Comparison of ENCODE assay signal across 8 cellular contexts in the genomic region with DNA sequence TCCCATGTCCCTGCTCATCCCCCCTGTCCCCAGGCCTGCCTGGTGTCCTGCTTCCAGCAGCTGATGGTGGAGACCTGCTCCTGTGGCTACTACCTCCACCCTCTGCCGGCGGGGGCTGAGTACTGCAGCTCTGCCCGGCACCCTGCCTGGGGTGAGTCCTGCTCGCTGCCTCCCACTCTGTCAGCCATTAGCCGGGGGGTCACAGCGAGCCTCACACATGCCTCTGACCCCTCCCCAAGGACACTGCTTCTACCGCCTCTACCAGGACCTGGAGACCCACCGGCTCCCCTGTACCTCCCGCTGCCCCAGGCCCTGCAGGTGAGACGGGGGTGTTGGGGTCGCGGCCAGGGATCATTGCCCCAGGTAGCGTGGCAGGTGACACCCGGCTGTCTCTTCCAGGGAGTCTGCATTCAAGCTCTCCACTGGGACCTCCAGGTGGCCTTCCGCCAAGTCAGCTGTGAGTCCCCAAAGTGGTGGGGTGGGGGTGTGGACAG. TPM values are rescaled to one million over a fixed set of nuclear protein-coding genes. Genes with fewer than 3 reads are reported as not detected.
DNase-seq lines count a peak whose midpoint lies in the region; ATAC-seq lines count a peak whose summit lies in the region.

No MANE protein-coding gene starts in this region.

- peaks cover 0 to 7% of the 10 kb centered on the region in 2 donors for H3K9me3 Mint-ChIP-seq in stimulated activated naive CD8-positive, alpha-beta T cell treated with anti-CD3 and anti-CD28 coated beads, Interleukin-15, amount 100 ng/mL, for 72 hours

- H3K4me1 Mint-ChIP-seq in stimulated activated naive CD8-positive, alpha-beta T cell treated with anti-CD3 and anti-CD28 coated beads, Interleukin-15, amount 100 ng/mL, for 72 hours: peaks cover 16% of the 10 kb centered on the region

- ATAC-seq in left lobe of liver (peak; percentile 80), HG03135 (IDR thresholded peaks at IDR 0.05; ENCODE audit: unreplicated experiment) (no peak), GM19023 (IDR thresholded peaks at IDR 0.05; ENCODE audit: unreplicated experiment) (no peak)
- peak; percentile 43 for ATAC-seq in stimulated activated naive CD8-positive, alpha-beta T cell treated with anti-CD3 and anti-CD28 coated beads, Interleukin-15, amount 100 ng/mL, for 72 hours

- DNase-seq in D341Med (ENCODE audit: low spot score) (peak; percentile 86), Kasumi-1 (lab: John Stamatoyannopoulos, UW) (peak; percentile 39 to 61), UCSD-AML1 (lab: John Stamatoyannopoulos, UW; ENCODE audit: unreplicated experiment) (peak; percentile 75), T47D (ENCODE audit: low read depth in 1 of 2, low spot score in 1 of 2) (peak; percentile 78 to 84), left lobe of liver (ENCODE audit: low spot score) (peak; percentile 80)
- peak; percentile 74 for DNase-seq in stimulated activated naive CD8-positive, alpha-beta T cell treated with anti-CD3 and anti-CD28 coated beads, Interleukin-15, amount 100 ng/mL, for 72 hours

- H3K4me3 Mint-ChIP-seq in stimulated activated naive CD8-positive, alpha-beta T cell treated with anti-CD3 and anti-CD28 coated beads, Interleukin-15, amount 100 ng/mL, for 72 hours: peak overlapping the region in 1 of 2 donors; percentile 42

- H3K27me3 Mint-ChIP-seq in stimulated activated naive CD8-positive, alpha-beta T cell treated with anti-CD3 and anti-CD28 coated beads, Interleukin-15, amount 100 ng/mL, for 72 hours: peaks cover 8% of the 10 kb centered on the region

- H3K27ac Mint-ChIP-seq in stimulated activated naive CD8-positive, alpha-beta T cell treated with anti-CD3 and anti-CD28 coated beads, Interleukin-15, amount 100 ng/mL, for 72 hours: peak overlapping the region in 1 of 2 donors; percentile 31

- in situ Hi-C loops in T47D (cut with HindIII; ENCODE audit: low pct_unique_long_range_greater_than_20kb, low sequenced_read_pairs): no loop called here

RNA-seq across cellular contexts. Expression of a gene that starts 10.0 kb away (rescaled TPM):
- total RNA-seq in left lobe of liver: 5.7 TPM

RNA-seq across cellular contexts. Expression of a gene that starts 16.6 kb away (rescaled TPM):
- total RNA-seq in left lobe of liver: 27.6 TPM

RNA-seq across cellular contexts. Expression of a gene that starts 17.4 kb away (rescaled TPM):
- total RNA-seq in left lobe of liver: 31.9 TPM

RNA-seq across cellular contexts. Expression of a gene that starts 18.1 kb away (rescaled TPM):
- total RNA-seq in left lobe of liver: 8.4 TPM

RNA-seq across cellular contexts. Expression of a gene that starts 34.2 kb away (rescaled TPM):
- total RNA-seq in left lobe of liver: 42.4 TPM

Comparison
In these comparisons a context has a peak if more than half of its experiments do, and no peak if none do; other contexts are left out.
1. ATAC-seq: peak in left lobe of liver (single experiment) and stimulated activated naive CD8-positive, alpha-beta T cell treated with anti-CD3 and anti-CD28 coated beads, Interleukin-15, amount 100 ng/mL, for 72 hours (single experiment); none in HG03135 (single experiment) and GM19023 (single experiment).
2. Peak in every context shown above with its lines, with median percentiles within 50 percentile points of each other: DNase-seq.